In genomic region chr3:111864821-111865656, GRCh38 we compare ENCODE assay signal across 9 cellular contexts. TPM values are rescaled to one million over a fixed set of nuclear protein-coding genes. Genes with fewer than 3 reads are reported as not detected.
DNase-seq lines count a peak whose midpoint lies in the region; ATAC-seq, FAIRE-seq and TF ChIP-seq lines count a peak whose summit lies in the region.
"Had no signal": no experiment of that assay in that cellular context is flagged by ENCODE, and none has a peak within 500 bp of the region (broad histone marks: within the 10 kb centered on the region; RNA-seq: fewer than 3 reads in every experiment).

No MANE protein-coding gene starts in this region.

- peak; percentile 38 for DNase-seq in bronchial epithelial cell (ENCODE audit: low read depth)
- DNase-seq in lung (ENCODE audit: low spot score) = no peak
- no peak for DNase-seq in activated gamma-delta T cell treated with Interleukin-2 at 50 U/mL for 16 hours
- DNase-seq in Kasumi-1 (lab: John Stamatoyannopoulos, UW) = no peak
- DNase-seq: naive B cell, NCI-H1436 had no signal

- FAIRE-seq in bronchial epithelial cell (lab: Jason Lieb, UNC) = no peak

- H3K4me1 ChIP-seq in lung (ENCODE audit: control insufficient read depth in 2 of 2, insufficient read depth in 2 of 2, low read length in 2 of 2) = peaks cover 8 to 23% of the 10 kb centered on the region in 2 donors
- peaks cover 2% of the 10 kb centered on the region for H3K4me1 ChIP-seq in urinary bladder (ENCODE audit: insufficient read depth)

- ATAC-seq in lung (ENCODE audit: insufficient read depth, low FRiP score) = no peak
- no peak for ATAC-seq in HG03469 (IDR thresholded peaks at IDR 0.05; ENCODE audit: unreplicated experiment)

- H3K36me3 ChIP-seq in bronchial epithelial cell (ENCODE audit: control insufficient read depth, insufficient read depth, low read length) (peaks cover 3% of the 10 kb centered on the region), lung (ENCODE audit: control insufficient read depth in 2 of 2, insufficient read depth in 2 of 2, low read length in 2 of 2) (no peaks in the 10 kb centered on the region), urinary bladder (ENCODE audit: insufficient read depth) (no peaks in the 10 kb centered on the region)

- no peak overlapping the region for H3K4me3 ChIP-seq in bronchial epithelial cell (ENCODE audit: low read depth, low read length)
- no peak overlapping the region for H3K4me3 ChIP-seq in lung
- H3K4me3 ChIP-seq in urinary bladder (ENCODE audit: low read depth, low read length) = no peak overlapping the region

- no peak; the same call in 1 of the 2 replicates for TF ChIP-seq RAD21 in Ishikawa (IDR thresholded peaks at IDR 0.05; ENCODE audit: low read depth)

- TF ChIP-seq CTCF in bronchial epithelial cell (IDR thresholded peaks at IDR 0.05; ENCODE audit: insufficient read depth, low read length, severe bottlenecking) = no peak
- TF ChIP-seq CTCF in lung (IDR thresholded peaks at IDR 0.05; ENCODE audit: control extremely low read depth, extremely low read depth) = no peak

- 44 to 59% methylated on average over 6 of the region's 6 CpGs for WGBS in lung, 2 donors
- 33% methylated on average over 6 of the region's 6 CpGs for WGBS in urinary bladder

- H3K27me3 ChIP-seq in bronchial epithelial cell (ENCODE audit: control insufficient read depth, insufficient read depth, low read length) (no peaks in the 10 kb centered on the region), lung (ENCODE audit: control insufficient read depth, insufficient read depth) (no peaks in the 10 kb centered on the region)

- H3K27ac ChIP-seq in lung (ENCODE audit: low read depth in 1 of 2, low read length in 1 of 2) (peak overlapping the region; percentile 71 to 97), urinary bladder (ENCODE audit: low read depth) (peak overlapping the region; percentile 45)

- TF ChIP-seq EP300 in Ishikawa (IDR thresholded peaks at IDR 0.05; ENCODE audit: borderline replicate concordance) = peak; percentile 92

- H3K9me3 ChIP-seq in lung (ENCODE audit: control insufficient read depth in 2 of 2, insufficient read depth in 1 of 2, low read length in 1 of 2) = no peaks in the 10 kb centered on the region

TF ChIP-seq in Ishikawa, 13 proteins besides CTCF, POLR2A, EP300 and RAD21:
- TF ChIP-seq USF1 (IDR thresholded peaks at IDR 0.05) (no peak), REST (IDR thresholded peaks at IDR 0.05; ENCODE audit: low read depth) (no peak), TAF1 (IDR thresholded peaks at IDR 0.05; ENCODE audit: low read depth) (no peak), CEBPB (IDR thresholded peaks at IDR 0.05) (peak; percentile 51; the same call in 1 of the 2 replicates), ZBTB7A (IDR thresholded peaks at IDR 0.05; ENCODE audit: low read depth) (no peak), TEAD4 (IDR thresholded peaks at IDR 0.05) (peak; percentile 92), NFIC (IDR thresholded peaks at IDR 0.05) (peak; percentile 44; the same call in 1 of the 2 replicates), TCF12 (IDR thresholded peaks at IDR 0.05; ENCODE audit: low read depth) (peak; percentile 85), CREB1 (IDR thresholded peaks at IDR 0.05; ENCODE audit: low read depth) (peak; percentile 67), FOXM1 (IDR thresholded peaks at IDR 0.05; ENCODE audit: borderline replicate concordance, low read depth) (peak; percentile 79), EGR1 (IDR thresholded peaks at IDR 0.05) (no peak), YY1 (IDR thresholded peaks at IDR 0.05; ENCODE audit: low read depth) (no peak), MAX (IDR thresholded peaks at IDR 0.05) (no peak)

RNA-seq across cellular contexts. Expression of gene PHLDB2, which starts 6.0 kb away (rescaled TPM):
- total RNA-seq in bronchial epithelial cell (44.2 and 45.5 TPM in 2 replicates), lung (10 to 100 TPM; 33.6 to 58.1 TPM), urinary bladder (173 TPM)
- polyA plus RNA-seq in lung (10 to 100 TPM; 14.4 to 19.7 TPM), urinary bladder (58.1 TPM)
